ENCODE assay signal across 8 cellular contexts in genomic region chr9:75892168-75892901, GRCh38. TPM values are rescaled to one million over a fixed set of nuclear protein-coding genes. Genes with fewer than 3 reads are reported as not detected.
A peak's percentile ranks its signal among the peaks of the same experiment; 100 is the strongest.
DNase-seq lines count a peak whose midpoint lies in the region; ATAC-seq, FAIRE-seq and TF ChIP-seq lines count a peak whose summit lies in the region.

No MANE protein-coding gene starts in this region.

- peak overlapping the region; percentile 99 for H3K4me2 ChIP-seq in BLaER1
- peak overlapping the region; percentile 81 for H3K4me2 ChIP-seq in HepG2 (ENCODE audit: low read depth, low read length)

- H3K4me1 ChIP-seq in BLaER1 (peaks cover 26% of the 10 kb centered on the region), HepG2 (ENCODE audit: insufficient read depth, low read length) (peaks cover 19% of the 10 kb centered on the region)

- in situ Hi-C loops in HepG2 (cut with HindIII; ENCODE audit: extremely low pct_ligation_motif_present, low pct_unique_long_range_greater_than_20kb) (no loop called here), ACHN (cut with HindIII; ENCODE audit: low pct_ligation_motif_present, low pct_unique_long_range_greater_than_20kb, low sequenced_read_pairs) (no loop called here)

- no peak for TF ChIP-seq EP300 in HepG2 (IDR thresholded peaks at IDR 0.05; ENCODE audit: low read depth in 2 of 2, low read length in 2 of 2)
- no peak for TF ChIP-seq EP300 in HepG2 (CRISPR knock-in tag; IDR thresholded peaks at IDR 0.05; ENCODE audit: borderline replicate concordance)

- CTCF ChIA-PET in HepG2 (lab: Yijun Ruan, JAX; ENCODE audit: low intra/inter-chr PET ratio, low total read pairs) = no interaction called here

- H3K36me3 ChIP-seq in BLaER1 (no peaks in the 10 kb centered on the region), HepG2 (replicated peaks in 1 of 2; ENCODE audit: control insufficient read depth in 1 of 2, insufficient read depth in 2 of 2, low read length in 2 of 2) (no peaks in the 10 kb centered on the region)

- H4K20me1 ChIP-seq in BLaER1 (peaks cover 25% of the 10 kb centered on the region), HepG2 (ENCODE audit: insufficient read depth, low read length) (no peaks in the 10 kb centered on the region)

- no peak for FAIRE-seq in HepG2 (lab: Jason Lieb, UNC)

- H3K27me3 ChIP-seq in BLaER1 = peaks cover 43% of the 10 kb centered on the region
- H3K27me3 ChIP-seq in HepG2 (ENCODE audit: control insufficient read depth in 1 of 2, insufficient read depth in 2 of 2, low read length in 2 of 2) = peaks cover 0 to 38% of the 10 kb centered on the region in 2 experiments; a peak in 4 of 5 replicates

- no peak for ATAC-seq in HepG2
- ATAC-seq in HG02885 (IDR thresholded peaks at IDR 0.05; ENCODE audit: poor library complexity, unreplicated experiment) = no peak

- TF ChIP-seq POLR2A in HepG2 (IDR thresholded peaks at IDR 0.05; ENCODE audit: insufficient read depth in 1 of 2, low read depth in 2 of 2, low read length in 2 of 2) = no peak

- H3K9me3 ChIP-seq in BLaER1 (no peaks in the 10 kb centered on the region), HepG2 (ENCODE audit: low read length) (no peaks in the 10 kb centered on the region)

- H3K9ac ChIP-seq in BLaER1 (no peak overlapping the region), HepG2 (ENCODE audit: insufficient read depth, low read depth, low read length) (no peak overlapping the region)

- no TSS peak for BruUV-seq in HepG2 (replicated peaks; lab: Mats Ljungman, UMichigan)

- DNase-seq in NCI-H526 treated with DMSO at 0.1 percent for 48 hours (lab: John Stamatoyannopoulos, UW) = peak; percentile 23
- DNase-seq in cardiac fibroblast (ENCODE audit: low read depth in 2 of 2) = peak; percentile 17 to 34
- DNase-seq in HepG2 (ENCODE audit: low spot score) = no peak
- peak; percentile 13 for DNase-seq in stimulated activated CD4-positive, alpha-beta T cell treated with anti-CD3 and anti-CD28 coated beads, Interleukin-2, amount 100 ng/mL, for 48 hours
- DNase-seq in ACHN = no peak
- DNase-seq in SIG-M5 treated with dmso at 0.1 percent for 504 hours (lab: John Stamatoyannopoulos, UW; ENCODE audit: unreplicated experiment) = no peak

- no peak overlapping the region for H3K27ac ChIP-seq in BLaER1
- H3K27ac ChIP-seq in HepG2 (ENCODE audit: extremely low read length, insufficient read depth, low read length) = no peak overlapping the region

- H3K4me3 ChIP-seq in BLaER1 (peak overlapping the region; percentile 84), cardiac fibroblast (replicated peaks in 1 of 2; ENCODE audit: low read depth in 2 of 2, low read length in 2 of 2) (peak overlapping the region; percentile 66 to 75), HepG2 (replicated peaks in 1 of 3; ENCODE audit: insufficient read depth in 1 of 3, low read depth in 2 of 3, low read length in 3 of 3) (peak overlapping the region in 2 of 3 experiments; percentile 35 to 77; a peak in 3 of 6 replicates)

- TF ChIP-seq RAD21 in HepG2 (CRISPR knock-in tag; IDR thresholded peaks at IDR 0.05) = no peak

- intact Hi-C loops in HepG2 (cut with micrococcal nuclease; ENCODE audit: unreplicated experiment) = loop anchor here (5.0 to 10.0 kb wide), 2 partner anchors 135 to 412 kb away; no protein-coding TSS in a partner anchor

- H2AFZ ChIP-seq in HepG2 (ENCODE audit: low read length) = no peak overlapping the region

- POLR2A ChIA-PET in HepG2 (lab: Yijun Ruan, JAX) = no interaction called here

- WGBS in HepG2 (ENCODE audit: low lambda C conversion rate) = 6% methylated on average over 27 of the region's 35 CpGs

- TF ChIP-seq CTCF in cardiac fibroblast (IDR thresholded peaks at IDR 0.05; ENCODE audit: low read depth, low read length) = no peak
- no peak for TF ChIP-seq CTCF in HepG2 (CRISPR knock-in tag; IDR thresholded peaks at IDR 0.05)

- no peaks in the 10 kb centered on the region for H3K79me2 ChIP-seq in HepG2 (ENCODE audit: insufficient read depth, low read length)

TF ChIP-seq in HepG2, 621 proteins besides CTCF, POLR2A, EP300 and RAD21 (continues in another document):
- TF ChIP-seq DMAP1 (CRISPR knock-in tag; IDR thresholded peaks at IDR 0.05) (no peak), SKI (IDR thresholded peaks at IDR 0.05; ENCODE audit: partially characterized antibody) (no peak), ZNF800 (CRISPR knock-in tag; IDR thresholded peaks at IDR 0.05) (no peak), ZNF350 (CRISPR knock-in tag; IDR thresholded peaks at IDR 0.05; ENCODE audit: borderline replicate concordance, low read depth) (no peak), NFAT5 (CRISPR knock-in tag; IDR thresholded peaks at IDR 0.05) (no peak)

RNA-seq across cellular contexts. Expression of gene PCSK5, which starts 1.9 kb away (rescaled TPM):
- 0.11 and 0.55 TPM in 2 replicates for total RNA-seq in HepG2 (2016; rRNA removed; fragmentation: Illumina TruSeq; extraction: Trizol)
- total RNA-seq in HepG2 (2016; cell fraction: cytosol; rRNA removed; fragmentation: Illumina TruSeq; extraction: Trizol; ENCODE audit: low read depth) = 0.20 and 0.35 TPM in 2 replicates
- total RNA-seq in HepG2 (2016; cell fraction: insoluble cytoplasmic fraction; rRNA removed; fragmentation: Illumina TruSeq; extraction: Trizol) = 0.15 and 0.39 TPM in 2 replicates
- total RNA-seq in HepG2 (2016; cell fraction: membrane; rRNA removed; fragmentation: Illumina TruSeq; extraction: Trizol) = 0.14 and 0.19 TPM in 2 replicates
- 0.81 and 1.3 TPM in 2 replicates for total RNA-seq in HepG2 (2016; cell fraction: nucleus; rRNA removed; fragmentation: Illumina TruSeq; extraction: Trizol)
- 0.39 and 0.66 TPM in 2 replicates for polyA plus RNA-seq in HepG2 (2011; rRNA removed)
- 0.42 and 0.55 TPM in 2 replicates for polyA plus RNA-seq in HepG2 (2011; cell fraction: cytosol; rRNA removed)
- 0.48 and 0.82 TPM in 2 replicates for polyA plus RNA-seq in HepG2 (2011; cell fraction: nucleus; rRNA removed)
- 0.13 and 0.63 TPM in 2 replicates for polyA plus RNA-seq in HepG2 (2012)
- polyA plus RNA-seq in HepG2 (2016; cell fraction: cytosol; fragmentation: Illumina TruSeq; extraction: Trizol; ENCODE audit: low read depth) = 0.02 TPM in 1 of 2 replicates, not detected in the other
- polyA plus RNA-seq in HepG2 (2016; cell fraction: insoluble cytoplasmic fraction; fragmentation: Illumina TruSeq; extraction: Trizol; ENCODE audit: low read depth) = 0.15 and 0.16 TPM in 2 replicates
- 0.05 and 0.18 TPM in 2 replicates for polyA plus RNA-seq in HepG2 (2016; cell fraction: membrane; fragmentation: Illumina TruSeq; extraction: Trizol; ENCODE audit: low read depth)
- 0.66 and 0.85 TPM in 2 replicates for polyA plus RNA-seq in HepG2 (2016; cell fraction: nucleus; fragmentation: Illumina TruSeq; extraction: Trizol; ENCODE audit: insufficient read depth, low read depth)
- polyA minus RNA-seq in HepG2 (2011; rRNA and poly(A)+ RNA removed; ENCODE audit: low replicate concordance) = 2.1 TPM in 1 of 2 replicates, not detected in the other
- polyA minus RNA-seq in HepG2 (2011; cell fraction: cytosol; rRNA and poly(A)+ RNA removed) = 0.30 and 0.88 TPM in 2 replicates
- polyA minus RNA-seq in HepG2 (2011; cell fraction: nucleus; rRNA and poly(A)+ RNA removed) = 1.9 and 3.5 TPM in 2 replicates

Comparison
In these comparisons a context has a peak if more than half of its experiments do, and no peak if none do; other contexts are left out.
1. DNase-seq: peak in NCI-H526 treated with DMSO at 0.1 percent for 48 hours (single experiment), cardiac fibroblast (2 of 2) and stimulated activated CD4-positive, alpha-beta T cell treated with anti-CD3 and anti-CD28 coated beads, Interleukin-2, amount 100 ng/mL, for 48 hours (2 of 2); none in HepG2 (single experiment), ACHN (single experiment) and SIG-M5 treated with dmso at 0.1 percent for 504 hours (single experiment).
2. Peak in every context shown above with its lines, with median percentiles within 50 percentile points of each other: H3K4me3 ChIP-seq.